ENCODE assay signal across 1 cellular context in the genomic region with DNA sequence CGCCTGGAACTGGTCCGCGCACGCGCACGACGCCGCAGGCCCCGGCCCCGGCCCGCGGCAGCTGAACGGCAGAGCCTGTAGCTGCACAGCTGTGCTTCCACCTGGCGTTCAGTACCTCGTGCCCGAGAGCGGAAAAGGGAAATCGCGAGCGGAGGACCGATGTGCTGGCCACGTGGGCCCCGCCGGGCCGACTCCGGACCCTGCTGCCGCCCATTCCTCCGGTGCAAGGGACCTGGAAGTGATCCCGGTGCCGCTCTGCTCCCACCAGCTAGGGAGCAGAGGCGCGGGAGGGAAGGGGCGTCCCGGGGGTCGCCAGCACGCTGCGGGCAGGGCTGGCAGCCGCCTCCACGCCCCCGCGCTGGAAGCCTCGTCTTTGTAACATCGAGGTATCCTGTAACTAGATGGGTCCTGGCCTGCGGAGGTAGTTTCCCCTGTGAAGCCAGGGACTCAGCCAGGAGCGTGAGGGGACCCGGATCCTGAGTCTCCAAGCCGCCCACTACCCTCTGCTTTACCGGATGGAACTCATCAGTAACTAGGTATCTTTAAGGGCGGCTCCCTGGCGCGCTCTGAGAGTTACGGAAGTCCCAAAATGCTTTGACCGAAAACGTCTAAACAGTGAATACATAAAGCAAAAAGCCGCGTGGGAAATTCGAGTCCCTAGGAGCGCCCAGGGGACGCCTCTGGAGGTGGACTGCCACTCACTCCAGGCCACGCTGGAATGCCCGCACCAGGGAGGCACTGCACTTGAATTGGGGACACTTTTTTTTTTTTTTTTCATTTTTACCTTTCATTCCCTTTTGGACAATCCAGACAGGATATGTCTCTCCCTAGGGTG.
A peak's percentile ranks its signal among the peaks of the same experiment; 100 is the strongest.
TF ChIP-seq lines count a peak whose summit lies in the region.

No MANE protein-coding gene starts in this region.

TF ChIP-seq in WTC11, 78 proteins besides CTCF, POLR2A, EP300 and RAD21 (continued from another document and continues in another):
- peak; percentile 93 for TF ChIP-seq IRF1 (CRISPR knock-in tag; IDR thresholded peaks at IDR 0.05)
- no peak for TF ChIP-seq PRRX2 (CRISPR knock-in tag; IDR thresholded peaks at IDR 0.05)
- TF ChIP-seq ERG (CRISPR knock-in tag; IDR thresholded peaks at IDR 0.05): no peak
- peak; percentile 69; the same call in 1 of the 2 replicates for TF ChIP-seq ZNF121 (CRISPR knock-in tag; IDR thresholded peaks at IDR 0.05)
- TF ChIP-seq, protein P1, sequence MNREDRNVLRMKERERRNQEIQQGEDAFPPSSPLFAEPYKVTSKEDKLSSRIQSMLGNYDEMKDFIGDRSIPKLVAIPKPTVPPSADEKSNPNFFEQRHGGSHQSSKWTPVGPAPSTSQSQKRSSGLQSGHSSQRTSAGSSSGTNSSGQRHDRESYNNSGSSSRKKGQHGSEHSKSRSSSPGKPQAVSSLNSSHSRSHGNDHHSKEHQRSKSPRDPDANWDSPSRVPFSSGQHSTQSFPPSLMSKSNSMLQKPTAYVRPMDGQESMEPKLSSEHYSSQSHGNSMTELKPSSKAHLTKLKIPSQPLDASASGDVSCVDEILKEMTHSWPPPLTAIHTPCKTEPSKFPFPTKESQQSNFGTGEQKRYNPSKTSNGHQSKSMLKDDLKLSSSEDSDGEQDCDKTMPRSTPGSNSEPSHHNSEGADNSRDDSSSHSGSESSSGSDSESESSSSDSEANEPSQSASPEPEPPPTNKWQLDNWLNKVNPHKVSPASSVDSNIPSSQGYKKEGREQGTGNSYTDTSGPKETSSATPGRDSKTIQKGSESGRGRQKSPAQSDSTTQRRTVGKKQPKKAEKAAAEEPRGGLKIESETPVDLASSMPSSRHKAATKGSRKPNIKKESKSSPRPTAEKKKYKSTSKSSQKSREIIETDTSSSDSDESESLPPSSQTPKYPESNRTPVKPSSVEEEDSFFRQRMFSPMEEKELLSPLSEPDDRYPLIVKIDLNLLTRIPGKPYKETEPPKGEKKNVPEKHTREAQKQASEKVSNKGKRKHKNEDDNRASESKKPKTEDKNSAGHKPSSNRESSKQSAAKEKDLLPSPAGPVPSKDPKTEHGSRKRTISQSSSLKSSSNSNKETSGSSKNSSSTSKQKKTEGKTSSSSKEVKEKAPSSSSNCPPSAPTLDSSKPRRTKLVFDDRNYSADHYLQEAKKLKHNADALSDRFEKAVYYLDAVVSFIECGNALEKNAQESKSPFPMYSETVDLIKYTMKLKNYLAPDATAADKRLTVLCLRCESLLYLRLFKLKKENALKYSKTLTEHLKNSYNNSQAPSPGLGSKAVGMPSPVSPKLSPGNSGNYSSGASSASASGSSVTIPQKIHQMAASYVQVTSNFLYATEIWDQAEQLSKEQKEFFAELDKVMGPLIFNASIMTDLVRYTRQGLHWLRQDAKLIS (CRISPR knock-in tag; IDR thresholded peaks at IDR 0.05; ENCODE audit: borderline replicate concordance): no peak
- no peak for TF ChIP-seq NFATC4 (CRISPR knock-in tag; IDR thresholded peaks at IDR 0.05)
- TF ChIP-seq FOXJ3 (CRISPR knock-in tag; IDR thresholded peaks at IDR 0.05; ENCODE audit: borderline replicate concordance): no peak
- peak; percentile 99 for TF ChIP-seq FOXP4 (CRISPR knock-in tag; IDR thresholded peaks at IDR 0.05)
- peak; percentile 85 for TF ChIP-seq USF1 (CRISPR knock-in tag; IDR thresholded peaks at IDR 0.05)
- TF ChIP-seq ZNF532 (CRISPR knock-in tag; IDR thresholded peaks at IDR 0.05; ENCODE audit: borderline replicate concordance): no peak
- no peak for TF ChIP-seq MLX (CRISPR knock-in tag; IDR thresholded peaks at IDR 0.05)
- TF ChIP-seq, protein P2, sequence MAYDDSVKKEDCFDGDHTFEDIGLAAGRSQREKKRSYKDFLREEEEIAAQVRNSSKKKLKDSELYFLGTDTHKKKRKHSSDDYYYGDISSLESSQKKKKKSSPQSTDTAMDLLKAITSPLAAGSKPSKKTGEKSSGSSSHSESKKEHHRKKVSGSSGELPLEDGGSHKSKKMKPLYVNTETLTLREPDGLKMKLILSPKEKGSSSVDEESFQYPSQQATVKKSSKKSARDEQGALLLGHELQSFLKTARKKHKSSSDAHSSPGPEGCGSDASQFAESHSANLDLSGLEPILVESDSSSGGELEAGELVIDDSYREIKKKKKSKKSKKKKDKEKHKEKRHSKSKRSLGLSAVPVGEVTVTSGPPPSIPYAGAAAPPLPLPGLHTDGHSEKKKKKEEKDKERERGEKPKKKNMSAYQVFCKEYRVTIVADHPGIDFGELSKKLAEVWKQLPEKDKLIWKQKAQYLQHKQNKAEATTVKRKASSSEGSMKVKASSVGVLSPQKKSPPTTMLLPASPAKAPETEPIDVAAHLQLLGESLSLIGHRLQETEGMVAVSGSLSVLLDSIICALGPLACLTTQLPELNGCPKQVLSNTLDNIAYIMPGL (CRISPR knock-in tag; IDR thresholded peaks at IDR 0.05): peak; percentile 94
- TF ChIP-seq, protein P3, sequence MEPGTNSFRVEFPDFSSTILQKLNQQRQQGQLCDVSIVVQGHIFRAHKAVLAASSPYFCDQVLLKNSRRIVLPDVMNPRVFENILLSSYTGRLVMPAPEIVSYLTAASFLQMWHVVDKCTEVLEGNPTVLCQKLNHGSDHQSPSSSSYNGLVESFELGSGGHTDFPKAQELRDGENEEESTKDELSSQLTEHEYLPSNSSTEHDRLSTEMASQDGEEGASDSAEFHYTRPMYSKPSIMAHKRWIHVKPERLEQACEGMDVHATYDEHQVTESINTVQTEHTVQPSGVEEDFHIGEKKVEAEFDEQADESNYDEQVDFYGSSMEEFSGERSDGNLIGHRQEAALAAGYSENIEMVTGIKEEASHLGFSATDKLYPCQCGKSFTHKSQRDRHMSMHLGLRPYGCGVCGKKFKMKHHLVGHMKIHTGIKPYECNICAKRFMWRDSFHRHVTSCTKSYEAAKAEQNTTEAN (CRISPR knock-in tag; IDR thresholded peaks at IDR 0.05): peak; percentile 98
- TF ChIP-seq, protein P4, sequence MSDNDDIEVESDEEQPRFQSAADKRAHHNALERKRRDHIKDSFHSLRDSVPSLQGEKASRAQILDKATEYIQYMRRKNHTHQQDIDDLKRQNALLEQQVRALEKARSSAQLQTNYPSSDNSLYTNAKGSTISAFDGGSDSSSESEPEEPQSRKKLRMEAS (CRISPR knock-in tag; IDR thresholded peaks at IDR 0.05): peak; percentile 98
- peak; percentile 96 for TF ChIP-seq ETV6 (CRISPR knock-in tag; IDR thresholded peaks at IDR 0.05)
- TF ChIP-seq JUN (CRISPR knock-in tag; IDR thresholded peaks at IDR 0.05): peak; percentile 96; the same call in 1 of the 2 replicates
- no peak for TF ChIP-seq HMGA2 (CRISPR knock-in tag; IDR thresholded peaks at IDR 0.05)
- TF ChIP-seq ZNF263 (CRISPR knock-in tag; IDR thresholded peaks at IDR 0.05; ENCODE audit: low read depth): no peak
- TF ChIP-seq, protein P5, sequence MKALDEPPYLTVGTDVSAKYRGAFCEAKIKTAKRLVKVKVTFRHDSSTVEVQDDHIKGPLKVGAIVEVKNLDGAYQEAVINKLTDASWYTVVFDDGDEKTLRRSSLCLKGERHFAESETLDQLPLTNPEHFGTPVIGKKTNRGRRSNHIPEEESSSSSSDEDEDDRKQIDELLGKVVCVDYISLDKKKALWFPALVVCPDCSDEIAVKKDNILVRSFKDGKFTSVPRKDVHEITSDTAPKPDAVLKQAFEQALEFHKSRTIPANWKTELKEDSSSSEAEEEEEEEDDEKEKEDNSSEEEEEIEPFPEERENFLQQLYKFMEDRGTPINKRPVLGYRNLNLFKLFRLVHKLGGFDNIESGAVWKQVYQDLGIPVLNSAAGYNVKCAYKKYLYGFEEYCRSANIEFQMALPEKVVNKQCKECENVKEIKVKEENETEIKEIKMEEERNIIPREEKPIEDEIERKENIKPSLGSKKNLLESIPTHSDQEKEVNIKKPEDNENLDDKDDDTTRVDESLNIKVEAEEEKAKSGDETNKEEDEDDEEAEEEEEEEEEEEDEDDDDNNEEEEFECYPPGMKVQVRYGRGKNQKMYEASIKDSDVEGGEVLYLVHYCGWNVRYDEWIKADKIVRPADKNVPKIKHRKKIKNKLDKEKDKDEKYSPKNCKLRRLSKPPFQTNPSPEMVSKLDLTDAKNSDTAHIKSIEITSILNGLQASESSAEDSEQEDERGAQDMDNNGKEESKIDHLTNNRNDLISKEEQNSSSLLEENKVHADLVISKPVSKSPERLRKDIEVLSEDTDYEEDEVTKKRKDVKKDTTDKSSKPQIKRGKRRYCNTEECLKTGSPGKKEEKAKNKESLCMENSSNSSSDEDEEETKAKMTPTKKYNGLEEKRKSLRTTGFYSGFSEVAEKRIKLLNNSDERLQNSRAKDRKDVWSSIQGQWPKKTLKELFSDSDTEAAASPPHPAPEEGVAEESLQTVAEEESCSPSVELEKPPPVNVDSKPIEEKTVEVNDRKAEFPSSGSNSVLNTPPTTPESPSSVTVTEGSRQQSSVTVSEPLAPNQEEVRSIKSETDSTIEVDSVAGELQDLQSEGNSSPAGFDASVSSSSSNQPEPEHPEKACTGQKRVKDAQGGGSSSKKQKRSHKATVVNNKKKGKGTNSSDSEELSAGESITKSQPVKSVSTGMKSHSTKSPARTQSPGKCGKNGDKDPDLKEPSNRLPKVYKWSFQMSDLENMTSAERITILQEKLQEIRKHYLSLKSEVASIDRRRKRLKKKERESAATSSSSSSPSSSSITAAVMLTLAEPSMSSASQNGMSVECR (CRISPR knock-in tag; IDR thresholded peaks at IDR 0.05; ENCODE audit: borderline replicate concordance): peak; percentile 99
- peak; percentile 96 for TF ChIP-seq E2F1 (CRISPR knock-in tag; IDR thresholded peaks at IDR 0.05)
- TF ChIP-seq JAZF1 (CRISPR knock-in tag; IDR thresholded peaks at IDR 0.05): no peak
- TF ChIP-seq ZNF138 (CRISPR knock-in tag; conservative IDR thresholded peaks at IDR 0.05): peak; percentile 82; the same call in 1 of the 2 replicates
